In the genomic region with DNA sequence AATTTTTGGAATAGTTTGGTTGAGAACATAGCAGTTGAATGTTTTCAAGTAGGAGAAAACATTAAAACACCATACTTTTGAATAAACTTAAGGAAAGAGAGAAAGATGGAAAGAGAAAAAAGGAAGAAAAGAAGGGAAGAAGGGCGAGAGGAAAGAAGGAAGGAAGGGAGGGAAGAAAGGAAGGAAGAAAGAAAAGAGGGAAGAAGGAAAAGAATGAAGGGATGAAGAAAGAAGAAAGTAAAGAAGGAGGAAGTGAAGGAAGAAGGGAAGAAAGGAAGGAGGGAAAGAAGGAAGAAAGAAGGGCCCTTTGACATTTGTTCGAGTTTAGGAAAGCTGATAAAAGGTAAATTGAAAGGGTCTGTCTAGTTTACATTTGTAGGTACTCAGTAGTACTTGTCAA, we compare ENCODE assay signal across 27 cellular contexts.
"Had no signal": no experiment of that assay in that cellular context is flagged by ENCODE, and none has a peak within 500 bp of the region (broad histone marks: within the 10 kb centered on the region; RNA-seq: fewer than 3 reads in every experiment).

No MANE protein-coding gene starts in this region.

- H3K9me3 ChIP-seq: stomach, suprapubic skin, testis, thoracic aorta, thyroid gland, tibial artery, tibial nerve, transverse colon, upper lobe of left lung, upper lobe of right lung, uterus, vagina had no signal

- DNase-seq: stimulated activated CD4-positive, alpha-beta T cell treated with anti-CD3 and anti-CD28 coated beads, Interleukin-2, amount 100 ng/mL, for 48 hours; stimulated activated CD4-positive, alpha-beta T cell treated with anti-CD3 and anti-CD28 coated beads, Interleukin-4, amount 100 ng/mL, for 1 hour; stimulated activated CD4-positive, alpha-beta T cell treated with anti-CD3 and anti-CD28 coated beads, Interleukin-4, amount 100 ng/mL, for 24 hours; stimulated activated CD4-positive, alpha-beta T cell treated with anti-CD3 and anti-CD28 coated beads, Interleukin-4, amount 100 ng/mL, for 4 hours; stimulated activated CD8-positive, alpha-beta memory T cell treated with anti-CD3 and anti-CD28 coated beads, Interleukin-4, amount 100 ng/mL, for 48 hours; stimulated activated naive B cell treated with anti-CD40 and anti-IgM and Interleukin-4, amounts not matched to agents 10 μg/mL and 1 μg/mL and 100 μg/mL, for 72 hours; stimulated activated naive CD4-positive, alpha-beta T cell; stimulated activated naive CD4-positive, alpha-beta T cell treated with Interleukin-2 at 50 U/mL for 16 hours; stimulated activated naive CD8-positive, alpha-beta T cell treated with anti-CD3 and anti-CD28 coated beads, Interleukin-15, amount 100 ng/mL, for 72 hours; stimulated activated naive CD8-positive, alpha-beta T cell treated with anti-CD3 and anti-CD28 coated beads, Interleukin-15, Interleukin-2, amounts not matched to agents 100 U/mL and 50 U/mL, for 24 hours; stomach; substantia nigra; testis; thyroid gland; tibial artery; transverse colon; trophoblast cell; upper lobe of left lung; upper lobe of right lung; uterus had no signal

- H3K27me3 ChIP-seq: stomach, suprapubic skin, testis, thyroid gland, tibial artery, tibial nerve, transverse colon, upper lobe of left lung, upper lobe of right lung, uterus, vagina had no signal

- H3K4me1 ChIP-seq: testis, transverse colon, upper lobe of left lung, upper lobe of right lung, uterus had no signal

- H3K4me3 ChIP-seq: stomach, suprapubic skin, testis, thoracic aorta, thyroid gland, tibial artery, tibial nerve, transverse colon, upper lobe of left lung, upper lobe of right lung, uterus, vagina had no signal

- FAIRE-seq: urothelium cell line had no signal

- ATAC-seq: stimulated activated effector memory CD8-positive, alpha-beta T cell treated with anti-CD3 and anti-CD28 coated beads, Interleukin-12 subunit alpha, Interleukin-12 subunit beta, amount 100 ng/mL, for 72 hours; stimulated activated memory B cell treated with anti-CD40 and anti-IgM and Interleukin-4, amounts not matched to agents 10 μg/mL and 1 μg/mL and 100 μg/mL, for 72 hours; stimulated activated naive B cell treated with anti-CD40 and anti-IgM and Interleukin-4, amounts not matched to agents 10 μg/mL and 1 μg/mL and 100 μg/mL, for 72 hours; stimulated activated naive CD8-positive, alpha-beta T cell treated with anti-CD3 and anti-CD28 coated beads, Interleukin-15, amount 100 ng/mL, for 72 hours; stimulated activated naive CD8-positive, alpha-beta T cell treated with anti-CD3 and anti-CD28 coated beads, Interleukin-15, Interleukin-2, amounts not matched to agents 100 U/mL and 50 U/mL, for 24 hours; upper lobe of right lung had no signal

- H3K27ac ChIP-seq: stomach, suprapubic skin, testis, thoracic aorta, thyroid gland, tibial artery, transverse colon, upper lobe of left lung, upper lobe of right lung, uterus, vagina had no signal

- H3K36me3 ChIP-seq: stomach, suprapubic skin, thoracic aorta, thyroid gland, tibial artery, tibial nerve, transverse colon, upper lobe of left lung, upper lobe of right lung, uterus, vagina had no signal
